Comparison of ENCODE assay signal across 10 cellular contexts in genomic region chr3:190092250-190092649, GRCh38. TPM values are rescaled to one million over a fixed set of nuclear protein-coding genes. Genes with fewer than 3 reads are reported as not detected.
A peak's percentile ranks its signal among the peaks of the same experiment; 100 is the strongest.
DNase-seq lines count a peak whose midpoint lies in the region; ATAC-seq and TF ChIP-seq lines count a peak whose summit lies in the region.
"Had no signal": no experiment of that assay in that cellular context is flagged by ENCODE, and none has a peak within 500 bp of the region (broad histone marks: within the 10 kb centered on the region; RNA-seq: fewer than 3 reads in every experiment).

No MANE protein-coding gene starts in this region.

- H3K4me1 ChIP-seq in adrenal gland (replicated peaks in 1 of 2) (peaks cover 35 to 76% of the 10 kb centered on the region in 2 donors), hepatocyte (ENCODE audit: insufficient read depth) (peaks cover 6% of the 10 kb centered on the region), aorta (ENCODE audit: control insufficient read depth in 1 of 2, insufficient read depth in 2 of 2, low read length in 2 of 2) (peaks cover 5% of the 10 kb centered on the region in 2 donors)
- H3K4me1 ChIP-seq: BLaER1 had no signal

- peak in 1 of 2 donors; percentile 36 for TF ChIP-seq POLR2A in adrenal gland (IDR thresholded peaks at IDR 0.05)

- no peak overlapping the region for H2AFZ ChIP-seq in hepatocyte

- H3K36me3 ChIP-seq in adrenal gland (replicated peaks in 1 of 2) (no peaks in the 10 kb centered on the region), hepatocyte (replicated peaks; ENCODE audit: insufficient read depth, low read depth) (no peaks in the 10 kb centered on the region), aorta (ENCODE audit: control insufficient read depth in 1 of 2, insufficient read depth in 2 of 2, low read length in 1 of 2) (no peaks in the 10 kb centered on the region)
- H3K36me3 ChIP-seq: BLaER1 had no signal

- H3K4me2 ChIP-seq in hepatocyte: peak overlapping the region; percentile 28
- H3K4me2 ChIP-seq: BLaER1 had no signal

- no peaks in the 10 kb centered on the region for H3K27me3 Mint-ChIP-seq in T-helper 17 cell

- H3K9me2 ChIP-seq in hepatocyte (replicated peaks; ENCODE audit: insufficient read depth): no peaks in the 10 kb centered on the region

- no peaks in the 10 kb centered on the region for H3K36me3 Mint-ChIP-seq in T-helper 17 cell (ENCODE audit: low read depth)
- H3K36me3 Mint-ChIP-seq: naive thymus-derived CD4-positive, alpha-beta T cell had no signal

- WGBS in adrenal gland, 4 donors: 11 to 20% (median 15%) methylated on average over 2 of the region's 2 CpGs
- WGBS in hepatocyte (ENCODE audit: low lambda C conversion rate, missing lambda C conversion rate): 54% methylated on average over 2 of the region's 2 CpGs
- WGBS in aorta, 2 donors: 1 to 6% methylated on average over 2 of the region's 2 CpGs

- H3K9me3 ChIP-seq in adrenal gland (replicated peaks in 1 of 3) (no peaks in the 10 kb centered on the region), hepatocyte (ENCODE audit: low read depth) (no peaks in the 10 kb centered on the region), aorta (ENCODE audit: control insufficient read depth, low read length) (no peaks in the 10 kb centered on the region), T-helper 17 cell (ENCODE audit: control insufficient read depth, low read length, poor library complexity, severe bottlenecking) (no peaks in the 10 kb centered on the region)
- H3K9me3 ChIP-seq: BLaER1 had no signal

- H3K79me2 ChIP-seq in hepatocyte: peaks cover 15% of the 10 kb centered on the region

- no peaks in the 10 kb centered on the region for H3K4me1 Mint-ChIP-seq in T-helper 17 cell
- H3K4me1 Mint-ChIP-seq: naive thymus-derived CD4-positive, alpha-beta T cell had no signal

- peak overlapping the region in 4 of 5 donors; percentile 54 to 79 (median 70) for H3K27ac ChIP-seq in adrenal gland
- peak overlapping the region; percentile 29 for H3K27ac ChIP-seq in hepatocyte
- H3K27ac ChIP-seq in aorta (ENCODE audit: low read depth in 1 of 2, low read length in 2 of 2): peak overlapping the region in 1 of 2 donors; percentile 76
- H3K27ac ChIP-seq: BLaER1 had no signal

- DNase-seq in left cardiac atrium (no peak), left ventricle myocardium superior (no peak), adrenal gland (no peak), hepatocyte (ENCODE audit: low spot score) (peak; percentile 19), aorta (no peak), T-helper 2 cell (no peak), T-helper 17 cell (no peak)
- DNase-seq: naive thymus-derived CD4-positive, alpha-beta T cell had no signal

- ATAC-seq in left cardiac atrium (peak; percentile 61 to 70), left ventricle myocardium superior (no peak), aorta (ENCODE audit: low FRiP score) (peak; percentile 73), GM18909 (IDR thresholded peaks at IDR 0.05; ENCODE audit: poor library complexity, unreplicated experiment) (no peak), T-helper 17 cell (no peak)
- ATAC-seq: naive thymus-derived CD4-positive, alpha-beta T cell had no signal

- H3K27ac Mint-ChIP-seq in T-helper 17 cell: no peak overlapping the region
- H3K27ac Mint-ChIP-seq: naive thymus-derived CD4-positive, alpha-beta T cell had no signal

- intact Hi-C loops in left cardiac atrium (cut with DNase I): no loop called here
- intact Hi-C loops in left ventricle myocardium superior (cut with micrococcal nuclease): no loop called here
- intact Hi-C loops in adrenal gland (cut with DNase I): no loop called here
- intact Hi-C loops in aorta (cut with DNase I): no loop called here

- H3K4me3 ChIP-seq in adrenal gland (no peak overlapping the region), hepatocyte (no peak overlapping the region), aorta (ENCODE audit: low read length in 2 of 2) (no peak overlapping the region)
- H3K4me3 ChIP-seq: BLaER1 had no signal

- H3K4me3 Mint-ChIP-seq in T-helper 17 cell: no peak overlapping the region
- H3K4me3 Mint-ChIP-seq: naive thymus-derived CD4-positive, alpha-beta T cell had no signal

- H4K20me1 ChIP-seq in hepatocyte (ENCODE audit: insufficient read depth, poor library complexity, severe bottlenecking): no peaks in the 10 kb centered on the region
- H4K20me1 ChIP-seq: BLaER1 had no signal

- TF ChIP-seq CTCF in adrenal gland (IDR thresholded peaks at IDR 0.05) (no peak), hepatocyte (IDR thresholded peaks at IDR 0.05; ENCODE audit: poor library complexity) (no peak)

- H3K27me3 ChIP-seq in adrenal gland (no peaks in the 10 kb centered on the region), hepatocyte (no peaks in the 10 kb centered on the region), aorta (ENCODE audit: control insufficient read depth in 1 of 2, insufficient read depth in 2 of 2, low read length in 1 of 2) (no peaks in the 10 kb centered on the region)
- H3K27me3 ChIP-seq: BLaER1 had no signal

RNA-seq across cellular contexts. Expression of gene P3H2, which starts 28.4 kb away (rescaled TPM):
- total RNA-seq in left cardiac atrium (1 to 10 TPM; 1.6 to 4.0 TPM), left ventricle myocardium superior (1.2 TPM), adrenal gland (100 to 1,000 TPM in 3 of 8 donors, 10 to 100 TPM in 5; 66.1 to 175 (median 90.9) TPM), hepatocyte (14.5 and 29.7 TPM in 2 replicates), aorta (10 to 100 TPM; 23.9 to 25.8 TPM), T-helper 17 cell (not detected)
- polyA plus RNA-seq in adrenal gland (10 to 100 TPM; 22.8 to 91.3 (median 72.8) TPM), hepatocyte (14.5 and 17.1 TPM in 2 replicates), aorta (1 to 10 TPM; 6.1 to 7.5 TPM)
- polyA plus RNA-seq: naive thymus-derived CD4-positive, alpha-beta T cell had no signal

Comparison
In these comparisons a context has a peak if more than half of its experiments do, and no peak if none do; other contexts are left out.
1. ATAC-seq: peak in left cardiac atrium (2 of 2) and aorta (single experiment); none in left ventricle myocardium superior (single experiment), GM18909 (single experiment) and T-helper 17 cell (single experiment).